9 cellular contexts compared by ENCODE assay signal in the genomic region with DNA sequence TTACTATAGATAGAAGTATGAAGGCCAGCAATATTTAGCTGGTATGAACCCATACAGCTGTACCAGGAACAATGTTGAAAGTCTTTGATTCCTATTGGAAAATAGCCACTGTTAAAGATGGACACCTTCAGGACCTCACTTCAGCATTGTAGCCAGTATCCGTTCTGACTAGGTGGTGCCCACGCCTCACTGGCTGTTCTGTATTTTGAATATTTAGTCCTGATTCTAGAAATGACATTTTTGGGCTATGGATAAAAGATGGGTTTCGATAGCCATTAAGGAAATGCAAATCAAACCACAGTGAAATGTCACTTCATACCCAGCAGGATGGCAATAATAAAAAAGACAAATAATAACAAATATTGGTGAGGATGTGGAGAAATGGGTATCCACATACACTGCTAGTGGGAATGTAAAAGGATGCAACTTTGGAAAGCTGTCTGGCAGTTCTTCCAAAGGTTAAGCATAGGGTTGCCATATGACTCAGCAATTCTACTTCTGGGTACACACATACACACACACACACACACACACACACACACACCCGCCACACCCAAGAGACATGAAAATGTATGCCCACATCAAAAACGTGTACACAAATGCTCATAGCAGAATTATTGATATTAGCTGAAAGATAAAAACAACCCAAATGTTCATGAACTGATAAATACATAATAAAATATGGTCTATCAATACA. TPM values are rescaled to one million over a fixed set of nuclear protein-coding genes. Genes with fewer than 3 reads are reported as not detected.
A peak's percentile ranks its signal among the peaks of the same experiment; 100 is the strongest.
DNase-seq lines count a peak whose midpoint lies in the region; ATAC-seq and TF ChIP-seq lines count a peak whose summit lies in the region.
"Had no signal": no experiment of that assay in that cellular context is flagged by ENCODE, and none has a peak within 500 bp of the region (broad histone marks: within the 10 kb centered on the region; RNA-seq: fewer than 3 reads in every experiment).

No MANE protein-coding gene starts in this region.

- TF ChIP-seq POLR2A in erythroblast (IDR thresholded peaks at IDR 0.05; ENCODE audit: low read length) (no peak), heart left ventricle (IDR thresholded peaks at IDR 0.05) (no peak)

- H3K36me3 ChIP-seq in left ventricle myocardium inferior (no peaks in the 10 kb centered on the region), heart left ventricle (no peaks in the 10 kb centered on the region)

- no peak for TF ChIP-seq CTCF in left ventricle myocardium inferior (IDR thresholded peaks at IDR 0.05; ENCODE audit: borderline replicate concordance)
- no peak for TF ChIP-seq CTCF in heart left ventricle (IDR thresholded peaks at IDR 0.05)

- H3K4me1 ChIP-seq in left ventricle myocardium inferior (peaks cover 92% of the 10 kb centered on the region), heart left ventricle (peaks cover 12 to 96% (median 71%) of the 10 kb centered on the region in 12 donors)

- WGBS in heart left ventricle, 4 donors = 81 to 90% (median 84%) methylated on average over 5 of the region's 5 CpGs

- no peak overlapping the region for H3K4me3 ChIP-seq in left ventricle myocardium inferior
- H3K4me3 ChIP-seq in heart left ventricle = no peak overlapping the region

- H3K27ac ChIP-seq in left ventricle myocardium inferior (replicated peaks) (peak overlapping the region; percentile 33), heart left ventricle (peak overlapping the region in 2 of 12 donors; percentile 20 to 65)

- intact Hi-C loops in left ventricle myocardium inferior (cut with micrococcal nuclease) (loop anchor here (10.0 kb wide), 1 partner anchor 47 kb away; no protein-coding TSS in a partner anchor), Right ventricle myocardium superior (cut with DNase I) (loop anchor here (5.0 kb wide), 1 partner anchor 40 kb away; no protein-coding TSS in a partner anchor), heart left ventricle (cut with DNase I) (loop anchor here in 5 of 10 donors (5.0 to 10.0 kb wide), 4 partner anchors 35 to 57 kb away; a partner anchor contains a TSS)

- DNase-seq in left ventricle myocardium inferior (no peak), Right ventricle myocardium superior (no peak), erythroblast (lab: John Stamatoyannopoulos, UW) (peak; percentile 14 to 25), germinal center (ENCODE audit: low spot score) (no peak), mesenteric fat pad (ENCODE audit: low spot score) (no peak), heart left ventricle (no peak)
- DNase-seq: NCI-H2029 had no signal

- no peaks in the 10 kb centered on the region for H3K27me3 ChIP-seq in left ventricle myocardium inferior (ENCODE audit: low read depth)
- no peaks in the 10 kb centered on the region for H3K27me3 ChIP-seq in heart left ventricle

- ATAC-seq in Right ventricle myocardium superior (ENCODE audit: poor library complexity) (no peak), HG03457 (IDR thresholded peaks at IDR 0.05; ENCODE audit: unreplicated experiment) (peak; percentile 44), HG03095 (IDR thresholded peaks at IDR 0.05; ENCODE audit: unreplicated experiment) (no peak), heart left ventricle (no peak)

- no peaks in the 10 kb centered on the region for H3K9me3 ChIP-seq in left ventricle myocardium inferior (replicated peaks)
- no peaks in the 10 kb centered on the region for H3K9me3 ChIP-seq in heart left ventricle

RNA-seq across cellular contexts. Expression of a gene that starts 56.8 kb away (rescaled TPM):
- 68.3 TPM for total RNA-seq in left ventricle myocardium inferior
- 65.8 TPM for total RNA-seq in Right ventricle myocardium superior
- total RNA-seq in mesenteric fat pad = 193 TPM
- total RNA-seq in heart left ventricle = 100 to 1,000 TPM in 3 of 9 donors, 10 to 100 TPM in 6; 69.3 to 129 (median 86.0) TPM
- 10 to 100 TPM; 13.9 to 28.8 TPM for polyA plus RNA-seq in heart left ventricle

Comparison
In these comparisons a context has a peak if more than half of its experiments do, and no peak if none do; other contexts are left out.
1. DNase-seq: peak in erythroblast (2 of 2); none in left ventricle myocardium inferior (single experiment), Right ventricle myocardium superior (single experiment), germinal center (single experiment), mesenteric fat pad (single experiment) and heart left ventricle (0 of 5).